Comparison of ENCODE assay signal across 16 cellular contexts in the genomic region with DNA sequence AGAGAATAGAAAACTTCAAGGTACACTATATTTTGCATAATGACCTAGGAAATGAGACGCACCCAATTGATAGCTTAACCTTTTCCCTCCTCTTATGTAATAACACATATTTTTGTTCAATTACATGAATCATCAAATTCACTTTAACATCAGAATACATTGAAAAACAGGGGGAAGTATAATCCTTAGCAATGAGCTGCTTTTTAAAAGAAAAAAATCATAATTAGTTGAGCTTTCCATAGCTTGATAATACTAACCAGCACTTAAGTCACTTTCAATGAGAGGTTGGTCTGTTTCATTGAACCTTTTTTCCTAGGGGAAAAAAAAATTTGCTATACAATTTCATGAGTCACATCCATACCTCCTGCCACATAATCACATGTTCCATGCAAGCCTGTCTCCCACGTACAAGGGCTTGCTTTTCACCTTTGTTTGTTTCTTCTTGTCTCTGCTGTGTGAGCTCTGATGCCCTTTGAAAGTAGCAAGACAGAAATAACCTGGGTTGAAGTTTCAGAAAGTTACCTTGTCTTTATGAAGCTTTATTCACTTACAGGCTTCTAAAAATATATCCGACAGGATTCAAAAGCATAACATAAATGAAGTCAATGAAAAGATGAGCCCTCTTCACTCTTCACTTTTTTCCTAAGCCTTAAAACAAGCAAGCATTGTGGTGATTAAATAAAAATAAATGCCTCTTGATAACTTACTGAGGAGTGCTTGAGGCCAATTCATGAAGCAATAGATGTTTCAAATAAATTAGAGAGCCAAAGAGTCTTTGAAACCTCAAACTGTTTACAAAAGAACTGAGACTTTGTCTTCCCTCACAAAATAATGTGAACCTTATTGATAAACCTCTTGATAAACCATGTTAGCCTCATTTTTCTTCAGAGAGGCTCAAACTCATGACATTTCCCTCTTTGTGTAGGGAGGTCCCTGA.
DNase-seq lines count a peak whose midpoint lies in the region; ATAC-seq and TF ChIP-seq lines count a peak whose summit lies in the region.
"Had no signal": no experiment of that assay in that cellular context is flagged by ENCODE, and none has a peak within 500 bp of the region (broad histone marks: within the 10 kb centered on the region; RNA-seq: fewer than 3 reads in every experiment).

No MANE protein-coding gene starts in this region.

- WGBS in gastroesophageal sphincter (ENCODE audit: low coverage in 1 of 2), 2 donors, result 26 to 40% methylated on average over 3 of the region's 3 CpGs
- WGBS in esophagus squamous epithelium, 2 donors, result 25 to 31% methylated on average over 3 of the region's 3 CpGs

- H3K36me3 Mint-ChIP-seq in activated T-helper 17 cell treated with anti-CD3 and anti-CD28 coated beads, Interleukin-2, amount 50 U/mL, for 72 hours (ENCODE audit: low read depth), result no peaks in the 10 kb centered on the region

- H3K27ac ChIP-seq in gastroesophageal sphincter, result peak overlapping the region; percentile 22 to 53 (median 36)
- H3K27ac ChIP-seq in esophagus squamous epithelium, result no peak overlapping the region

- H3K4me3 Mint-ChIP-seq in activated T-helper 17 cell treated with anti-CD3 and anti-CD28 coated beads, Interleukin-2, amount 50 U/mL, for 72 hours, result no peak overlapping the region
- H3K4me3 Mint-ChIP-seq: activated naive CD8-positive, alpha-beta T cell; H9; naive thymus-derived CD8-positive, alpha-beta T cell had no signal

- H3K36me3 ChIP-seq in gastroesophageal sphincter (no peaks in the 10 kb centered on the region), esophagus squamous epithelium (no peaks in the 10 kb centered on the region)

- TF ChIP-seq CTCF in GM12865 (IDR thresholded peaks at IDR 0.05; ENCODE audit: insufficient read depth, low read depth, low read length, missing control alignments), result no peak
- no peak for TF ChIP-seq CTCF in gastroesophageal sphincter (IDR thresholded peaks at IDR 0.05)
- TF ChIP-seq CTCF in esophagus squamous epithelium (IDR thresholded peaks at IDR 0.05), result no peak

- H3K27me3 ChIP-seq in gastroesophageal sphincter, result no peaks in the 10 kb centered on the region
- no peaks in the 10 kb centered on the region for H3K27me3 ChIP-seq in esophagus squamous epithelium

- H3K4me3 ChIP-seq in GM12865 (ENCODE audit: low read depth, low read length) (no peak overlapping the region), gastroesophageal sphincter (no peak overlapping the region), esophagus squamous epithelium (no peak overlapping the region)

- H3K4me1 Mint-ChIP-seq in activated T-helper 17 cell treated with anti-CD3 and anti-CD28 coated beads, Interleukin-2, amount 50 U/mL, for 72 hours, result no peaks in the 10 kb centered on the region
- H3K4me1 Mint-ChIP-seq: H9; naive thymus-derived CD8-positive, alpha-beta T cell had no signal

- DNase-seq in GM12865 (ENCODE audit: low read depth), result peak; percentile 38
- DNase-seq in NCI-H82 treated with DMSO at 0.1 percent for 48 hours (lab: John Stamatoyannopoulos, UW; ENCODE audit: unreplicated experiment), result no peak
- no peak for DNase-seq in SW 1271 (lab: John Stamatoyannopoulos, UW)
- DNase-seq in esophagus squamous epithelium (lab: John Stamatoyannopoulos, UW), result no peak
- DNase-seq: activated CD4-positive, CD25-positive, alpha-beta regulatory T cell treated with anti-CD3 and anti-CD28 coated beads, Interleukin-2, amount 50 U/mL, for 72 hours; H9; naive thymus-derived CD8-positive, alpha-beta T cell; NCI-H345; stimulated activated CD4-positive, alpha-beta T cell treated with anti-CD3 and anti-CD28 coated beads, Interleukin-1b, Interleukin-23, amount 100 ng/mL, for 48 hours; T-helper 2 cell had no signal

- no peak overlapping the region for H3K27ac Mint-ChIP-seq in activated T-helper 17 cell treated with anti-CD3 and anti-CD28 coated beads, Interleukin-2, amount 50 U/mL, for 72 hours
- H3K27ac Mint-ChIP-seq: activated naive CD8-positive, alpha-beta T cell; naive thymus-derived CD8-positive, alpha-beta T cell had no signal

- H3K9me3 ChIP-seq in gastroesophageal sphincter, result peaks cover 0 to 14% (median 0%) of the 10 kb centered on the region in 3 donors
- H3K9me3 ChIP-seq in esophagus squamous epithelium, result no peaks in the 10 kb centered on the region

- no peak for TF ChIP-seq EP300 in gastroesophageal sphincter (IDR thresholded peaks at IDR 0.05)

- ATAC-seq in HG02884 (IDR thresholded peaks at IDR 0.05; ENCODE audit: unreplicated experiment) (peak; percentile 63), gastroesophageal sphincter (no peak), HG02798 (IDR thresholded peaks at IDR 0.05; ENCODE audit: poor library complexity, unreplicated experiment) (no peak)
- ATAC-seq in activated T-helper 17 cell treated with anti-CD3 and anti-CD28 coated beads, Interleukin-2, amount 50 U/mL, for 72 hours (replicated peaks), result peak; percentile 39
- ATAC-seq: naive thymus-derived CD8-positive, alpha-beta T cell; Panc1 had no signal

- peaks cover 22% of the 10 kb centered on the region for H3K27me3 Mint-ChIP-seq in activated T-helper 17 cell treated with anti-CD3 and anti-CD28 coated beads, Interleukin-2, amount 50 U/mL, for 72 hours

- peaks cover 6% of the 10 kb centered on the region for H3K9me3 Mint-ChIP-seq in activated T-helper 17 cell treated with anti-CD3 and anti-CD28 coated beads, Interleukin-2, amount 50 U/mL, for 72 hours

- H3K4me1 ChIP-seq in gastroesophageal sphincter (peaks cover 8 to 56% (median 19%) of the 10 kb centered on the region in 3 donors), esophagus squamous epithelium (peaks cover 0 to 30% (median 6%) of the 10 kb centered on the region in 3 donors)

- TF ChIP-seq POLR2A in gastroesophageal sphincter (IDR thresholded peaks at IDR 0.05), result no peak
- TF ChIP-seq POLR2A in esophagus squamous epithelium (IDR thresholded peaks at IDR 0.05), result no peak

- intact Hi-C loops in esophagus squamous epithelium (cut with DNase I), result no loop called here

Comparison
In these comparisons a context has a peak if more than half of its experiments do, and no peak if none do; other contexts are left out.
1. ATAC-seq: peak in HG02884 (single experiment) and activated T-helper 17 cell treated with anti-CD3 and anti-CD28 coated beads, Interleukin-2, amount 50 U/mL, for 72 hours (single experiment); none in gastroesophageal sphincter (single experiment) and HG02798 (single experiment).
2. H3K27ac ChIP-seq: peak in gastroesophageal sphincter (4 of 4); none in esophagus squamous epithelium (0 of 4).